9 cellular contexts compared by ENCODE assay signal in the genomic region with DNA sequence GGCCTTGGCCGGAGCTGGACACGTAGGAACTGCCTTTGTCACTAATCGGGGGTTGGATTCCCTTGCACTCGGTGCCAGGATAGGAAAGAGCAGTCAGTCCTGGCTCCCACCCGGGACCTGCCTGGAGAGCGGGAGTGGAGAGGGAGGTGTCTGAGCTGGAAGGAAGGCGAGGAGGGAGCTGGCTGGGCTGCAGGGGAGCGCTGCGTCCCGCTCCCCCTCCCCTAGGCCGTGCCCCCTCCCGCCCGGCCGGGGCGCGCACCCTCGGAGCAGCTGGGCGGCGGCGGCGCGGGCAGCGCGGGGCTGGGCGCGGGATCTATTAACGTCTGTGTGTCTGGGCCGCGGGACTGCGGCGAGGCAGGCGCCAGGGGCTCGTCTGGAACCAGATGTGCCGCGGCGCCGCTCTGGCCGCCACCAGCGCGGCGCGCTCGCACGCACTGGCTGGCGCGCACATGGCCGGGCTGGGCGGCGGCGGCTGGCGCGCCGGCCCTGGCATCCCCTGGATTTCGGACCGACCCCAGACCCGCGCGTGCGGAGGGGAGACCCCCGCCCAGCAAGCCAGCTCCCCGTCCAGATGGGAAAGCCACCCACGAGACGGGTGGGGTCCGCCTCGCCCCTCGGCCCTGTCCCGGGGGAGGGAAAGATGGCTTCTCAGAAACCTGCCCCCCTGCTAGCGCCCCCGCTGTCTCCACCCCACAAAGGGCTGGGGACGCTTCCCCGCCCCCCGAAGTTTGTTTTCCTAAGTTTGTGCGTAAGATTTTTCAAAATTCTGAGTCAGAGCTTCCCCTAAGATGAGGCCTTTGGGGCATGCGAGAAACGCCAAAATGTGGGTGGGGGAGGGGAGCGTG. TPM values are rescaled to one million over a fixed set of nuclear protein-coding genes. Genes with fewer than 3 reads are reported as not detected.
DNase-seq lines count a peak whose midpoint lies in the region; TF ChIP-seq lines count a peak whose summit lies in the region.
"Had no signal": no experiment of that assay in that cellular context is flagged by ENCODE, and none has a peak within 500 bp of the region (broad histone marks: within the 10 kb centered on the region; RNA-seq: fewer than 3 reads in every experiment).

No MANE protein-coding gene starts in this region.

- no peaks in the 10 kb centered on the region for H3K9me3 Mint-ChIP-seq in progenitor cell of endocrine pancreas (ENCODE audit: low read depth)

- H3K36me3 Mint-ChIP-seq in progenitor cell of endocrine pancreas (ENCODE audit: insufficient read depth) = no peaks in the 10 kb centered on the region

- H3K27me3 Mint-ChIP-seq in progenitor cell of endocrine pancreas = peaks cover 53% of the 10 kb centered on the region

- TF ChIP-seq CTCF in progenitor cell of endocrine pancreas (IDR thresholded peaks at IDR 0.05; ENCODE audit: unreplicated experiment) (no peak), GM10266 (IDR thresholded peaks at IDR 0.05; ENCODE audit: control insufficient read depth, insufficient read depth, low read depth, missing control alignments) (no peak)

- peaks cover 2% of the 10 kb centered on the region for H3K4me1 Mint-ChIP-seq in progenitor cell of endocrine pancreas (ENCODE audit: low read depth)

- H3K4me3 Mint-ChIP-seq in progenitor cell of endocrine pancreas (ENCODE audit: low read depth) = peak overlapping the region; percentile 77

- DNase-seq in NCI-H748 (lab: John Stamatoyannopoulos, UW; ENCODE audit: unreplicated experiment) = peak; percentile 66
- no peak for DNase-seq in NCI-H748 treated with DMSO at 0.1 percent for 48 hours (lab: John Stamatoyannopoulos, UW)
- peak; percentile 25 for DNase-seq in activated CD8-positive, alpha-beta memory T cell treated with anti-CD3 and anti-CD28 coated beads, Interleukin-2, amount 50 U/mL, for 4 hours
- DNase-seq in fibroblast of the conjunctiva (ENCODE audit: low read depth) = peak; percentile 70
- no peak for DNase-seq in progenitor cell of endocrine pancreas (ENCODE audit: low spot score, unreplicated experiment)
- DNase-seq in C1 segment of cervical spinal cord (lab: John Stamatoyannopoulos, UW) = no peak
- DNase-seq in GM10266 (ENCODE audit: extremely low spot score) = no peak
- no peak for DNase-seq in NCI-H187 treated with DMSO at 0.1 percent for 48 hours (lab: John Stamatoyannopoulos, UW)
- DNase-seq: DND-41 had no signal

- peak overlapping the region; percentile 90 for H3K27ac Mint-ChIP-seq in progenitor cell of endocrine pancreas

RNA-seq across cellular contexts. Expression of a gene that starts 31.9 kb away (rescaled TPM):
- total RNA-seq in progenitor cell of endocrine pancreas = 0.79 and 0.91 TPM in 2 replicates

RNA-seq across cellular contexts. Expression of a gene that starts 55.4 kb away (rescaled TPM):
- total RNA-seq in progenitor cell of endocrine pancreas = 19.7 and 20.5 TPM in 2 replicates

RNA-seq across cellular contexts. Expression of a gene that starts 55.5 kb away (rescaled TPM):
- total RNA-seq in progenitor cell of endocrine pancreas = 0.19 TPM in 1 of 2 replicates, not detected in the other

Comparison
In these comparisons a context has a peak if more than half of its experiments do, and no peak if none do; other contexts are left out.
1. DNase-seq: peak in NCI-H748 (single experiment), activated CD8-positive, alpha-beta memory T cell treated with anti-CD3 and anti-CD28 coated beads, Interleukin-2, amount 50 U/mL, for 4 hours (single experiment) and fibroblast of the conjunctiva (single experiment); none in NCI-H748 treated with DMSO at 0.1 percent for 48 hours (single experiment), progenitor cell of endocrine pancreas (single experiment), C1 segment of cervical spinal cord (0 of 14), GM10266 (single experiment) and NCI-H187 treated with DMSO at 0.1 percent for 48 hours (single experiment).